Comparison of ENCODE assay signal across 8 cellular contexts in the genomic region with DNA sequence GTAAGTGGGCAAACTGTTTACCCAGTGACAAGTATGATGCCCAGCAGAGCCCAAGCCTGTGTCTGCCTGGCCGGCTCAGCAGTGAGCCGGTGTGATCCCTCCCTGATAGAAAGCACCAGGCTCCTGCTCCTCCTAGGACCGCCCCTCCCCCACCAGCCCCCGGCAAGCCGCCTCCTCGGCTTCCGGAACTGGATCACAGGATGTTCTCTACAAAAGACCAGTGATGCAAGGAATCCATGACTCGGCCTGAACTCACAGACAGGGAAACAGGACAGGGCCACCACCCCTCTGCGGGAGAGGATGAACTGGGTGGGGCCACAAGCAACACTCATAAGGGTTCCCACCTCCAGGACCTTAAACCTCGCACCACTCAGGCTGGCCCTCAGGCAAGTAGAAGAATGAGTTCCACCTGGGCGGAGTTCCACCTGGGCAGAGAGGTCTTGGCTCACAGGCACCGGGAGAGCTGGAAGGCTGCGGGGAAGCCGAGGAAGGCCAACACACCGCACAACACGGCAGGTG. TPM values are rescaled to one million over a fixed set of nuclear protein-coding genes. Genes with fewer than 3 reads are reported as not detected.
DNase-seq lines count a peak whose midpoint lies in the region; ATAC-seq and TF ChIP-seq lines count a peak whose summit lies in the region.

No MANE protein-coding gene starts in this region.

- no peaks in the 10 kb centered on the region for H3K36me3 Mint-ChIP-seq in T-helper 17 cell (ENCODE audit: low read depth)

- H3K27me3 Mint-ChIP-seq in T-helper 17 cell: no peaks in the 10 kb centered on the region

- no peak overlapping the region for H3K27ac Mint-ChIP-seq in T-helper 17 cell

- H3K4me1 Mint-ChIP-seq in T-helper 17 cell: no peaks in the 10 kb centered on the region

- no peaks in the 10 kb centered on the region for H3K9me3 ChIP-seq in T-helper 17 cell (ENCODE audit: control insufficient read depth, low read length, poor library complexity, severe bottlenecking)

- H3K4me3 ChIP-seq in dorsolateral prefrontal cortex: peak overlapping the region in 58 of 59 donors; percentile 2 to 61 (median 42)

- ATAC-seq in HG03175 (IDR thresholded peaks at IDR 0.05; ENCODE audit: unreplicated experiment) (no peak), T-helper 17 cell (no peak), HG03135 (IDR thresholded peaks at IDR 0.05; ENCODE audit: unreplicated experiment) (no peak)

- H3K27ac ChIP-seq in dorsolateral prefrontal cortex: peak overlapping the region in 58 of 59 donors; percentile 30 to 90 (median 82)

- intact Hi-C loops in dorsolateral prefrontal cortex (cut with DNase I): no loop called here

- TF ChIP-seq CTCF in AG09319 (IDR thresholded peaks at IDR 0.05; ENCODE audit: low read depth, low read length) (no peak), dorsolateral prefrontal cortex (IDR thresholded peaks at IDR 0.05 in 54 of 56, conservative IDR thresholded peaks at IDR 0.05 in 2 of 56; ENCODE audit: low read depth in 1 of 56, partially characterized antibody in 56 of 56) (peak in 1 of 56 donors; percentile 1)

- no peak overlapping the region for H3K4me3 Mint-ChIP-seq in T-helper 17 cell

- DNase-seq in AG09319 (ENCODE audit: extremely low read depth, low read depth): peak; percentile 22
- peak; percentile 90 for DNase-seq in NCI-H2196 treated with DMSO at 0.1 percent for 48 hours (lab: John Stamatoyannopoulos, UW; ENCODE audit: unreplicated experiment)
- peak; percentile 43 to 82 (median 69) for DNase-seq in dorsolateral prefrontal cortex
- peak; percentile 72 to 87 for DNase-seq in lung microvascular endothelial cell (ENCODE audit: low read depth in 2 of 2)
- DNase-seq in AML-193 (lab: John Stamatoyannopoulos, UW): no peak
- DNase-seq in T-helper 17 cell: no peak

- no peaks in the 10 kb centered on the region for H3K27me3 ChIP-seq in dorsolateral prefrontal cortex

RNA-seq across cellular contexts. Expression of a gene that starts 7.8 kb away (rescaled TPM):
- total RNA-seq in dorsolateral prefrontal cortex (100 to 1,000 TPM in 112 of 120 experiments, 10 to 100 TPM in 8; 67.4 to 236 (median 171) TPM), lung microvascular endothelial cell (10.7 and 25.1 TPM in 2 replicates), T-helper 17 cell (1 to 10 TPM; 4.9 to 7.1 TPM)

RNA-seq across cellular contexts. Expression of a gene that starts 34.0 kb away (rescaled TPM):
- total RNA-seq in dorsolateral prefrontal cortex: under 1 TPM in 4 of 120 experiments, not detected in 116; 0.13 to 0.39 (median 0.26) TPM
- total RNA-seq in lung microvascular endothelial cell: 7.3 and 19.8 TPM in 2 replicates
- not detected for total RNA-seq in T-helper 17 cell

RNA-seq across cellular contexts. Expression of a gene that starts 38.8 kb away (rescaled TPM):
- total RNA-seq in dorsolateral prefrontal cortex (1 to 10 TPM in 40 of 120 experiments, under 1 TPM in 23, not detected in 57; 0.26 to 5.3 (median 1.2) TPM), lung microvascular endothelial cell (0.20 and 0.65 TPM in 2 replicates), T-helper 17 cell (10 to 100 TPM; 13.2 to 15.7 TPM)

Comparison
In these comparisons a context has a peak if more than half of its experiments do, and no peak if none do; other contexts are left out.
1. DNase-seq: peak in AG09319 (single experiment), NCI-H2196 treated with DMSO at 0.1 percent for 48 hours (single experiment), dorsolateral prefrontal cortex (10 of 10) and lung microvascular endothelial cell (2 of 2); none in AML-193 (0 of 2) and T-helper 17 cell (0 of 3).